ENCODE assay signal across 14 cellular contexts in the genomic region with DNA sequence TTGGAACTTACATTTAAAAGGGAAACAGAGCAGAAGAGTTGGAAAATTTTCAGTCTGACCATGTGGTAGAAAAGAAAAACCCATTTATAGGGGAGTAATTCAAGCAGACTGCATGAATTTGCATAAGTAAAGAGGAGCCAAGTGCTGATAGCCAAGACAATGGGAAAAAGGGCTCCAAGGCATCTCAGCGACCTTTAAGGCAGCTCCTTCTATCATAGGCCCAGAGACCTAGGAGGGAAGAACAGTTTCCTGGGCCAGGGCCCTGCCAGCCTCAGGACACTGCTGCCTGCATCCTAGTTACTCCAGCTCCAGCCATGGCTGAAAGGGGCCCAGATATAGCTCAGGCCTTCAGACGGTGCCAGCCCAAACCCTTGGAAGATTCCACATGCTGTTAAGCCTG.
"Had no signal": no experiment of that assay in that cellular context is flagged by ENCODE, and none has a peak within 500 bp of the region (broad histone marks: within the 10 kb centered on the region; RNA-seq: fewer than 3 reads in every experiment).

No MANE protein-coding gene starts in this region.

- H3K4me3 ChIP-seq: gastrocnemius medialis, heart right ventricle, left lung, prostate gland, testis had no signal

- H3K27ac ChIP-seq: gastrocnemius medialis, heart right ventricle, prostate gland, testis had no signal

- H3K9me3 ChIP-seq: gastrocnemius medialis, left lung, prostate gland, testis had no signal

- H3K27me3 ChIP-seq: gastrocnemius medialis, heart right ventricle, left lung, testis had no signal

- DNase-seq: activated CD4-positive, alpha-beta T cell treated with anti-CD3 and anti-CD28 coated beads for 1 hour; activated CD4-positive, alpha-beta T cell treated with anti-CD3 and anti-CD28 coated beads, Interleukin-2, amount 50 U/mL, for 4 hours; activated naive CD4-positive, alpha-beta T cell treated with anti-CD3 and anti-CD28 coated beads for 36 hours; erythroblast; gastrocnemius medialis; heart right ventricle; left lung; occipital lobe; stimulated activated naive CD8-positive, alpha-beta T cell treated with anti-CD3 and anti-CD28 coated beads, Interleukin-15, amount 100 ng/mL, for 72 hours; T-helper 1 cell; testis had no signal

- H3K4me1 ChIP-seq: prostate gland had no signal

- ATAC-seq: gastrocnemius medialis; sciatic nerve; stimulated activated naive CD8-positive, alpha-beta T cell treated with anti-CD3 and anti-CD28 coated beads, Interleukin-15, amount 100 ng/mL, for 72 hours had no signal

- H3K36me3 ChIP-seq: gastrocnemius medialis, heart right ventricle, left lung, prostate gland had no signal

- FAIRE-seq: keratinocyte had no signal
